In genomic region chr15:99485153-99485947, GRCh38 we compare ENCODE assay signal across 8 cellular contexts.
DNase-seq lines count a peak whose midpoint lies in the region; ATAC-seq and TF ChIP-seq lines count a peak whose summit lies in the region.

No MANE protein-coding gene starts in this region.

- H3K4me1 ChIP-seq in Loucy (ENCODE audit: insufficient read depth, low read length, poor library complexity, severe bottlenecking) (peaks cover 10% of the 10 kb centered on the region), esophagus squamous epithelium (peaks cover 20 to 27% (median 20%) of the 10 kb centered on the region in 3 donors)

- no peaks in the 10 kb centered on the region for H3K79me2 ChIP-seq in Loucy (ENCODE audit: insufficient read depth, low read length)

- no peak for TF ChIP-seq POLR2A in esophagus squamous epithelium (IDR thresholded peaks at IDR 0.05)

- peak overlapping the region; percentile 14; the same call in 1 of the 2 replicates for H2AFZ ChIP-seq in Loucy (ENCODE audit: low read length)

- peak overlapping the region; percentile 58 for H3K4me3 Mint-ChIP-seq in Calu3 (ENCODE audit: low read depth, unreplicated experiment)

- no peaks in the 10 kb centered on the region for H3K27me3 ChIP-seq in Loucy (ENCODE audit: insufficient read depth, low read length, poor library complexity, severe bottlenecking)
- H3K27me3 ChIP-seq in esophagus squamous epithelium: no peaks in the 10 kb centered on the region

- peak overlapping the region; percentile 68 to 84 (median 76) for H3K27ac ChIP-seq in esophagus squamous epithelium

- H4K20me1 ChIP-seq in Loucy (ENCODE audit: insufficient read depth, low read length, poor library complexity, severe bottlenecking): no peaks in the 10 kb centered on the region

- no peak overlapping the region for H3K27ac Mint-ChIP-seq in Calu3 (ENCODE audit: unreplicated experiment)

- DNase-seq in Calu3 (no peak), esophagus squamous epithelium (lab: John Stamatoyannopoulos, UW) (no peak), pons (ENCODE audit: low spot score) (peak; percentile 47), A172 (ENCODE audit: low spot score) (no peak)

- H3K4me3 ChIP-seq in Loucy (ENCODE audit: low read length, poor library complexity, severe bottlenecking) (no peak overlapping the region), esophagus squamous epithelium (peak overlapping the region in 1 of 4 donors; percentile 46)

- ATAC-seq in GM21619 (IDR thresholded peaks at IDR 0.05; ENCODE audit: unreplicated experiment): no peak
- ATAC-seq in HG02678 (IDR thresholded peaks at IDR 0.05; ENCODE audit: unreplicated experiment): no peak
- no peak for ATAC-seq in HG02798 (IDR thresholded peaks at IDR 0.05; ENCODE audit: poor library complexity, unreplicated experiment)

- no peaks in the 10 kb centered on the region for H3K9me3 Mint-ChIP-seq in Calu3 (ENCODE audit: low read depth, unreplicated experiment)

- intact Hi-C loops in Calu3 (cut with micrococcal nuclease; ENCODE audit: unreplicated experiment): loop anchor here (10.0 kb wide), 1 partner anchor 219 kb away; no protein-coding TSS in a partner anchor
- intact Hi-C loops in esophagus squamous epithelium (cut with DNase I): no loop called here

- H3K4me1 Mint-ChIP-seq in Calu3 (ENCODE audit: low read depth, unreplicated experiment): peaks cover 18% of the 10 kb centered on the region

- no TSS peak for BruUV-seq in Calu3 (replicated peaks; lab: Mats Ljungman, UMichigan)

- WGBS in esophagus squamous epithelium, 2 donors: 35 to 47% methylated on average over 11 of the region's 11 CpGs

- H3K9me3 ChIP-seq in Loucy (ENCODE audit: insufficient read depth, low read depth, low read length) (no peaks in the 10 kb centered on the region), esophagus squamous epithelium (no peaks in the 10 kb centered on the region)

- H3K9ac ChIP-seq in Loucy (ENCODE audit: low read depth, low read length, poor library complexity, severe bottlenecking): no peak overlapping the region

- no peak overlapping the region for H3K4me2 ChIP-seq in Loucy (ENCODE audit: low read depth, low read length, poor library complexity, severe bottlenecking)

- CTCF ChIA-PET in Calu3 (lab: Charles Lee): interaction anchor here (0.7 kb wide), 1 partner anchor 9 kb away, joined by 3 read pairs; no protein-coding TSS in a partner anchor

- peaks cover 1% of the 10 kb centered on the region for H3K27me3 Mint-ChIP-seq in Calu3 (ENCODE audit: unreplicated experiment)

- no peaks in the 10 kb centered on the region for H3K36me3 ChIP-seq in Loucy (ENCODE audit: insufficient read depth, low read length)
- no peaks in the 10 kb centered on the region for H3K36me3 ChIP-seq in esophagus squamous epithelium

- H3F3A ChIP-seq in Loucy (ENCODE audit: low read depth): no peaks in the 10 kb centered on the region

- TF ChIP-seq CTCF in Calu3 (IDR thresholded peaks at IDR 0.05; ENCODE audit: unreplicated experiment): no peak
- no peak for TF ChIP-seq CTCF in Loucy (conservative IDR thresholded peaks at IDR 0.05; ENCODE audit: low read length)
- no peak for TF ChIP-seq CTCF in esophagus squamous epithelium (IDR thresholded peaks at IDR 0.05)

- H3K36me3 Mint-ChIP-seq in Calu3 (ENCODE audit: insufficient read depth, unreplicated experiment): no peaks in the 10 kb centered on the region

- H3K9me2 ChIP-seq in Loucy (replicated peaks; ENCODE audit: low read depth, low read length): no peaks in the 10 kb centered on the region
